8 cellular contexts compared by ENCODE assay signal in genomic region chr7:117124585-117125220, GRCh38.
DNase-seq lines count a peak whose midpoint lies in the region; ATAC-seq lines count a peak whose summit lies in the region.

No MANE protein-coding gene starts in this region.

- H3K4me1 Mint-ChIP-seq in activated CD4-positive, alpha-beta memory T cell treated with anti-CD3 and anti-CD28 coated beads for 36 hours (ENCODE audit: low read depth) = peaks cover 8% of the 10 kb centered on the region

- H3K27me3 Mint-ChIP-seq in activated CD4-positive, alpha-beta memory T cell treated with anti-CD3 and anti-CD28 coated beads for 36 hours = no peaks in the 10 kb centered on the region

- intact Hi-C loops in activated CD4-positive, alpha-beta memory T cell treated with anti-CD3 and anti-CD28 coated beads for 36 hours (cut with micrococcal nuclease) = loop anchor here (1.0 kb wide), 2 partner anchors 14 to 114 kb away; no protein-coding TSS in a partner anchor
- intact Hi-C loops in sciatic nerve (cut with DNase I) = no loop called here

- POLR2A ChIA-PET in activated CD4-positive, alpha-beta memory T cell treated with anti-CD3 and anti-CD28 coated beads for 36 hours (lab: Charles Lee) = interaction anchor here (0.6 to 1.8 kb wide), 2 partner anchors 114 to 153 kb away, joined by 3 to 5 read pairs; no protein-coding TSS in a partner anchor

- no peak overlapping the region for H3K27ac Mint-ChIP-seq in activated CD4-positive, alpha-beta memory T cell treated with anti-CD3 and anti-CD28 coated beads for 36 hours

- no peak overlapping the region for H3K4me3 Mint-ChIP-seq in activated CD4-positive, alpha-beta memory T cell treated with anti-CD3 and anti-CD28 coated beads for 36 hours

- DNase-seq in NCI-H345 (lab: John Stamatoyannopoulos, UW) (peak; percentile 21), NCI-H345 treated with DMSO at 0.1 percent for 48 hours (lab: John Stamatoyannopoulos, UW; ENCODE audit: unreplicated experiment) (no peak), NCI-H146 (lab: John Stamatoyannopoulos, UW) (peak; percentile 96), fibroblast of gingiva (ENCODE audit: low read depth) (peak; percentile 89), sciatic nerve (ENCODE audit: low spot score) (peak; percentile 83), Ammon's horn (ENCODE audit: low spot score) (no peak)
- DNase-seq in activated CD4-positive, alpha-beta memory T cell treated with anti-CD3 and anti-CD28 coated beads for 36 hours = peak; percentile 86

- ATAC-seq in HG02759 (IDR thresholded peaks at IDR 0.05; ENCODE audit: unreplicated experiment) (peak; percentile 93), sciatic nerve (peak; percentile 71)

- no peaks in the 10 kb centered on the region for H3K9me3 Mint-ChIP-seq in activated CD4-positive, alpha-beta memory T cell treated with anti-CD3 and anti-CD28 coated beads for 36 hours

- H3K36me3 Mint-ChIP-seq in activated CD4-positive, alpha-beta memory T cell treated with anti-CD3 and anti-CD28 coated beads for 36 hours = no peaks in the 10 kb centered on the region

- CTCF ChIA-PET in activated CD4-positive, alpha-beta memory T cell treated with anti-CD3 and anti-CD28 coated beads for 36 hours (lab: Charles Lee) = interaction anchor here (1.7 to 14.9 kb wide), 8 partner anchors 10 to 195 kb away, joined by 5 to 373 read pairs (median 20); partner anchors contain the start of gene ST7

Comparison
In these comparisons a context has a peak if more than half of its experiments do, and no peak if none do; other contexts are left out.
1. DNase-seq: peak in NCI-H345 (single experiment), NCI-H146 (single experiment), activated CD4-positive, alpha-beta memory T cell treated with anti-CD3 and anti-CD28 coated beads for 36 hours (single experiment), fibroblast of gingiva (single experiment) and sciatic nerve (single experiment); none in NCI-H345 treated with DMSO at 0.1 percent for 48 hours (single experiment) and Ammon's horn (single experiment).